ENCODE assay signal across 34 cellular contexts in genomic region chr12:26052652-26053051, GRCh38.
"Had no signal": no experiment of that assay in that cellular context is flagged by ENCODE, and none has a peak within 500 bp of the region (broad histone marks: within the 10 kb centered on the region; RNA-seq: fewer than 3 reads in every experiment).

No MANE protein-coding gene starts in this region.

- H3K27ac Mint-ChIP-seq: activated CD4-positive, alpha-beta T cell treated with anti-CD3 and anti-CD28 coated beads for 36 hours; activated CD4-positive, alpha-beta T cell treated with anti-CD3 and anti-CD28 coated beads, Interleukin-2, amount 10 ng/mL, durations not matched to agents 7 days and 5 days; activated CD8-positive, alpha-beta T cell treated with anti-CD3 and anti-CD28 coated beads, Interleukin-2, amount 10 ng/mL, durations not matched to agents 7 days and 5 days; activated naive CD4-positive, alpha-beta T cell treated with anti-CD3 and anti-CD28 coated beads for 36 hours; activated naive CD4-positive, alpha-beta T cell treated with anti-CD3 and anti-CD28 coated beads, Interleukin-2, amount 50 U/mL, for 72 hours; activated T-helper 1 cell treated with anti-CD3 and anti-CD28 coated beads, Interleukin-12 subunit alpha, Interleukin-12 subunit beta, Interleukin-2, Interleukin-4 antibody, amounts not matched to agents 30 ng/mL and 10 ng/mL and 1 ng/mL, durations not matched to agents 14 hours and 24 hours and 36 hours; brain; T-helper 1 cell treated with Interleukin-12 subunit alpha and Interleukin-12 subunit beta and Interleukin-4 antibody, amounts not matched to agents 30 μg/mL and 1 μg/mL, for 36 hours; T-helper 2 cell treated with Interferon-gamma antibody and Interleukin-4, amounts not matched to agents 5 μg/mL and 100 μg/mL, for 36 hours; WTC11 had no signal

- H3K4me3 Mint-ChIP-seq: activated CD4-positive, alpha-beta T cell treated with anti-CD3 and anti-CD28 coated beads for 36 hours; activated CD4-positive, alpha-beta T cell treated with anti-CD3 and anti-CD28 coated beads, Interleukin-2, amount 10 ng/mL, durations not matched to agents 7 days and 5 days; activated CD8-positive, alpha-beta T cell treated with anti-CD3 and anti-CD28 coated beads, Interleukin-2, amount 10 ng/mL, durations not matched to agents 7 days and 5 days; activated naive CD4-positive, alpha-beta T cell treated with anti-CD3 and anti-CD28 coated beads for 36 hours; activated T-cell treated with anti-CD3 and anti-CD28 coated beads, Interleukin-2, amount 50 U/mL, for 4 hours; activated T-helper 1 cell treated with anti-CD3 and anti-CD28 coated beads, Interleukin-12 subunit alpha, Interleukin-12 subunit beta, Interleukin-2, Interleukin-4 antibody, amounts not matched to agents 30 ng/mL and 10 ng/mL and 1 ng/mL, durations not matched to agents 14 hours and 24 hours and 36 hours; brain; T-helper 1 cell treated with Interleukin-12 subunit alpha and Interleukin-12 subunit beta and Interleukin-4 antibody, amounts not matched to agents 30 μg/mL and 1 μg/mL, for 36 hours; T-helper 2 cell treated with Interferon-gamma antibody and Interleukin-4, amounts not matched to agents 5 μg/mL and 100 μg/mL, for 36 hours; WTC11 had no signal

- H3K4me2 ChIP-seq: PC-9 had no signal

- H3K27me3 ChIP-seq: adrenal gland, MG63 had no signal

- ATAC-seq: activated CD4-positive, alpha-beta T cell treated with anti-CD3 and anti-CD28 coated beads for 36 hours; activated CD4-positive, CD25-positive, alpha-beta regulatory T cell treated with anti-CD3 and anti-CD28 coated beads, Interleukin-2, amount 50 U/mL, for 24 hours; activated CD8-positive, alpha-beta T cell treated with anti-CD3 and anti-CD28 coated beads, Interleukin-2, amount 10 ng/mL, durations not matched to agents 7 days and 5 days; activated naive CD4-positive, alpha-beta T cell treated with anti-CD3 and anti-CD28 coated beads, Interleukin-2, amount 50 U/mL, for 72 hours; activated T-cell treated with anti-CD3 and anti-CD28 coated beads, Interleukin-2, amount 50 U/mL, for 4 hours; WTC11 had no signal

- H3K4me3 ChIP-seq: adrenal gland, MG63, PC-9 had no signal

- H3K27ac ChIP-seq: adrenal gland, PC-9 had no signal

- H3K27me3 Mint-ChIP-seq: brain had no signal

- H3K36me3 Mint-ChIP-seq: activated naive CD4-positive, alpha-beta T cell treated with anti-CD3 and anti-CD28 coated beads, Interleukin-2, amount 50 U/mL, for 72 hours had no signal

- H3K36me3 ChIP-seq: adrenal gland, MG63 had no signal

- FAIRE-seq: TTC549 had no signal

- H2AFZ ChIP-seq: PC-9 had no signal

- H3K4me1 Mint-ChIP-seq: activated CD4-positive, alpha-beta T cell treated with anti-CD3 and anti-CD28 coated beads for 36 hours; activated CD4-positive, alpha-beta T cell treated with anti-CD3 and anti-CD28 coated beads, Interleukin-2, amount 10 ng/mL, durations not matched to agents 7 days and 5 days had no signal

- DNase-seq: activated CD4-positive, alpha-beta T cell treated with anti-CD3 and anti-CD28 coated beads for 36 hours; activated CD4-positive, alpha-beta T cell treated with anti-CD3 and anti-CD28 coated beads, Interleukin-2, amount 10 ng/mL, durations not matched to agents 7 days and 5 days; activated CD4-positive, alpha-beta T cell treated with anti-CD3 and anti-CD28 coated beads, Interleukin-2, amount 50 U/mL, for 48 hours; activated CD8-positive, alpha-beta T cell treated with anti-CD3 and anti-CD28 coated beads, Interleukin-2, amount 10 ng/mL, durations not matched to agents 7 days and 5 days; activated gamma-delta T cell treated with Interleukin-2 at 50 U/mL for 16 hours; activated naive CD4-positive, alpha-beta T cell treated with anti-CD3 and anti-CD28 coated beads for 36 hours; activated T-cell treated with anti-CD3 and anti-CD28 coated beads for 4 hours; activated T-cell treated with anti-CD3 and anti-CD28 coated beads, Interleukin-2, amount 50 U/mL, for 4 hours; adrenal gland; central memory CD4-positive, alpha-beta T cell; Karpas-422; KBM-7; MG63; NCI-H1048; NCI-H1105 treated with DMSO at 0.1 percent for 48 hours; NCI-H1436; NCI-H1694; NCI-H1930; NCI-H2081 treated with DMSO at 0.1 percent for 48 hours; NCI-H345; NCI-H510A; NCI-H526; NCI-H748 treated with DMSO at 0.1 percent for 48 hours; NK-92 treated with Interleukin-12 subunit alpha and Interleukin-12 subunit beta, amount 100 ng/mL, for 24 hours; PC-9; Right ventricle myocardium superior had no signal

- H3K9me3 ChIP-seq: adrenal gland, MG63 had no signal

- H3K9me3 Mint-ChIP-seq: activated CD4-positive, alpha-beta T cell treated with anti-CD3 and anti-CD28 coated beads, Interleukin-2, amount 10 ng/mL, durations not matched to agents 7 days and 5 days; activated naive CD4-positive, alpha-beta T cell treated with anti-CD3 and anti-CD28 coated beads for 36 hours; activated naive CD4-positive, alpha-beta T cell treated with anti-CD3 and anti-CD28 coated beads, Interleukin-2, amount 50 U/mL, for 72 hours; activated T-cell treated with anti-CD3 and anti-CD28 coated beads, Interleukin-2, amount 50 U/mL, for 4 hours; activated T-helper 1 cell treated with anti-CD3 and anti-CD28 coated beads, Interleukin-12 subunit alpha, Interleukin-12 subunit beta, Interleukin-2, Interleukin-4 antibody, amounts not matched to agents 30 ng/mL and 10 ng/mL and 1 ng/mL, durations not matched to agents 14 hours and 24 hours and 36 hours; T-helper 1 cell treated with Interleukin-12 subunit alpha and Interleukin-12 subunit beta and Interleukin-4 antibody, amounts not matched to agents 30 μg/mL and 1 μg/mL, for 36 hours; T-helper 2 cell treated with Interferon-gamma antibody and Interleukin-4, amounts not matched to agents 5 μg/mL and 100 μg/mL, for 36 hours; WTC11 had no signal
